In the genomic region with DNA sequence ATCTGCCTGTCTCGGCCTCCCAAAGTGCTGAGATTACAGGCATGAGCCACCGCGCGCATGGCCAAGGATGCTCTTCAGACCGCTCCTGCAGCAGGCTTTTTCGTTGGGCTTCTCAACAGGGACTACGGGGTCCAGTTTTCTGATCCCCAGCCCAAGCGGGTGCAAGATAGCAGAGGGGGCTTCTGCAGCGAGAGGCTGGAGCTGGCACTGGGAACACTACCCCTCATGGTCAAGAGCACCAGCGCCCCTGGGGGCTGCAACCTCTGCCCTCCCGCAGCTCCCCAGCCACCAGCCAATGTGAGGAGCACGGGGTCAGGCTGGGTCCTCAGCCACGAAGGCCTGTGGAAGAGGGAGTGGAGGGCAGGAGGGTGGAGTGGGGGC, we compare ENCODE assay signal across 1 cellular context.
TF ChIP-seq lines count a peak whose summit lies in the region.

No MANE protein-coding gene starts in this region.

TF ChIP-seq in K562, 482 proteins besides CTCF, POLR2A, EP300 and RAD21:
- TF ChIP-seq POLR2G (IDR thresholded peaks at IDR 0.05; ENCODE audit: low read depth, low read length): 0 out of 2 replicates have a peak, but pooled peaks have one; percentile 7
- TF ChIP-seq SOX6 (IDR thresholded peaks at IDR 0.05): no peak
